Comparison of ENCODE assay signal across 9 cellular contexts in genomic region chr14:68896132-68896531, GRCh38.
DNase-seq lines count a peak whose midpoint lies in the region; ATAC-seq and TF ChIP-seq lines count a peak whose summit lies in the region.
"Had no signal": no experiment of that assay in that cellular context is flagged by ENCODE, and none has a peak within 500 bp of the region (broad histone marks: within the 10 kb centered on the region; RNA-seq: fewer than 3 reads in every experiment).

No MANE protein-coding gene starts in this region.

- no peaks in the 10 kb centered on the region for H3K9me2 ChIP-seq in DOHH2 (replicated peaks; ENCODE audit: control insufficient read depth, low read length)

- peak; percentile 73 for TF ChIP-seq CTCF in DOHH2 (IDR thresholded peaks at IDR 0.05; ENCODE audit: low read depth, low read length, poor library complexity, severe bottlenecking)
- TF ChIP-seq CTCF in NB4 (IDR thresholded peaks at IDR 0.05; ENCODE audit: low read depth, low read length): peak; percentile 25
- TF ChIP-seq CTCF in endodermal cell (conservative IDR thresholded peaks at IDR 0.05): peak; percentile 71
- peak; percentile 55 for TF ChIP-seq CTCF in osteoblast (IDR thresholded peaks at IDR 0.05; ENCODE audit: extremely low read depth, low read depth, low read length)

- no peak overlapping the region for H2AFZ ChIP-seq in osteoblast (ENCODE audit: low read length)

- H3K27me3 Mint-ChIP-seq in endodermal cell (ENCODE audit: insufficient read depth): no peaks in the 10 kb centered on the region
- H3K27me3 Mint-ChIP-seq in stimulated activated memory B cell treated with anti-CD40 and anti-IgM and Interleukin-4, amounts not matched to agents 10 μg/mL and 1 μg/mL and 100 μg/mL, for 72 hours: peaks cover 39% of the 10 kb centered on the region

- H3K36me3 Mint-ChIP-seq in endodermal cell (ENCODE audit: low read depth): peaks cover 89% of the 10 kb centered on the region
- no peaks in the 10 kb centered on the region for H3K36me3 Mint-ChIP-seq in stimulated activated memory B cell treated with anti-CD40 and anti-IgM and Interleukin-4, amounts not matched to agents 10 μg/mL and 1 μg/mL and 100 μg/mL, for 72 hours

- H3K4me3 ChIP-seq in DOHH2 (ENCODE audit: low read length): no peak overlapping the region
- H3K4me3 ChIP-seq in NB4 (ENCODE audit: low read depth, low read length): no peak overlapping the region
- no peak overlapping the region for H3K4me3 ChIP-seq in endodermal cell (ENCODE audit: low read length)
- no peak overlapping the region for H3K4me3 ChIP-seq in osteoblast (ENCODE audit: insufficient read depth, low read length)

- H3K4me1 Mint-ChIP-seq in endodermal cell: no peaks in the 10 kb centered on the region
- H3K4me1 Mint-ChIP-seq in stimulated activated memory B cell treated with anti-CD40 and anti-IgM and Interleukin-4, amounts not matched to agents 10 μg/mL and 1 μg/mL and 100 μg/mL, for 72 hours: peaks cover 15% of the 10 kb centered on the region

- H3K27ac ChIP-seq in DOHH2 (ENCODE audit: low read depth, low read length) (no peak overlapping the region), endodermal cell (ENCODE audit: low read depth, low read length) (no peak overlapping the region), osteoblast (ENCODE audit: low read depth, low read length) (peak overlapping the region; percentile 89)

- H3K27me3 ChIP-seq in DOHH2 (ENCODE audit: control insufficient read depth, low read length): peaks cover 24% of the 10 kb centered on the region
- no peaks in the 10 kb centered on the region for H3K27me3 ChIP-seq in endodermal cell (ENCODE audit: control insufficient read depth, insufficient read depth, low read length, poor library complexity, severe bottlenecking)
- no peaks in the 10 kb centered on the region for H3K27me3 ChIP-seq in osteoblast (ENCODE audit: insufficient read depth, low read length)

- no peak overlapping the region for H3K27ac Mint-ChIP-seq in endodermal cell
- H3K27ac Mint-ChIP-seq in stimulated activated memory B cell treated with anti-CD40 and anti-IgM and Interleukin-4, amounts not matched to agents 10 μg/mL and 1 μg/mL and 100 μg/mL, for 72 hours: no peak overlapping the region

- no peak overlapping the region for H3K4me3 Mint-ChIP-seq in endodermal cell
- no peak overlapping the region for H3K4me3 Mint-ChIP-seq in stimulated activated memory B cell treated with anti-CD40 and anti-IgM and Interleukin-4, amounts not matched to agents 10 μg/mL and 1 μg/mL and 100 μg/mL, for 72 hours

- no peak for TF ChIP-seq POLR2A in NB4 (IDR thresholded peaks at IDR 0.05; ENCODE audit: extremely low read depth, insufficient read length)

- WGBS in endodermal cell (ENCODE audit: insufficient coverage in 1 of 2, insufficient read length in 1 of 2), 2 experiments: 95 to 96% methylated on average over 4 to 9 of the region's 9 CpGs

- H3K9me3 ChIP-seq in DOHH2 (ENCODE audit: control insufficient read depth, insufficient read depth, low read length): no peaks in the 10 kb centered on the region
- no peaks in the 10 kb centered on the region for H3K9me3 ChIP-seq in endodermal cell (ENCODE audit: control insufficient read depth, low read length)
- H3K9me3 ChIP-seq in osteoblast (ENCODE audit: low read depth, low read length): no peaks in the 10 kb centered on the region

- ATAC-seq in stimulated activated memory B cell treated with anti-CD40 and anti-IgM and Interleukin-4, amounts not matched to agents 10 μg/mL and 1 μg/mL and 100 μg/mL, for 72 hours: no peak
- ATAC-seq in HG03139 (IDR thresholded peaks at IDR 0.05; ENCODE audit: unreplicated experiment): no peak

- H3K79me2 ChIP-seq in DOHH2 (ENCODE audit: control insufficient read depth, low read length): no peaks in the 10 kb centered on the region
- peaks cover 79% of the 10 kb centered on the region for H3K79me2 ChIP-seq in osteoblast (ENCODE audit: insufficient read depth, low read length)

- H4K20me1 ChIP-seq in DOHH2 (ENCODE audit: control insufficient read depth, insufficient read depth, low read depth, low read length): no peaks in the 10 kb centered on the region
- H4K20me1 ChIP-seq in osteoblast (ENCODE audit: insufficient read depth, low read length): peaks cover 73% of the 10 kb centered on the region

- DNase-seq in NB4 (ENCODE audit: low read depth): no peak
- DNase-seq in endodermal cell: peak; percentile 75
- DNase-seq in osteoblast (ENCODE audit: insufficient read length, low spot score, missing footprints): peak; percentile 68
- no peak for DNase-seq in AG08395 (ENCODE audit: low spot score)
- no peak for DNase-seq in NCI-H2196 treated with DMSO at 0.1 percent for 48 hours (lab: John Stamatoyannopoulos, UW; ENCODE audit: unreplicated experiment)
- DNase-seq: glutamatergic neuron had no signal

- H3K4me1 ChIP-seq in DOHH2 (ENCODE audit: control insufficient read depth, low read length) (no peaks in the 10 kb centered on the region), endodermal cell (ENCODE audit: control insufficient read depth, insufficient read depth, low read length) (no peaks in the 10 kb centered on the region), osteoblast (ENCODE audit: insufficient read depth, low read length) (peaks cover 37% of the 10 kb centered on the region)

- no peaks in the 10 kb centered on the region for H3K9me3 Mint-ChIP-seq in endodermal cell
- no peaks in the 10 kb centered on the region for H3K9me3 Mint-ChIP-seq in stimulated activated memory B cell treated with anti-CD40 and anti-IgM and Interleukin-4, amounts not matched to agents 10 μg/mL and 1 μg/mL and 100 μg/mL, for 72 hours

- H3K4me2 ChIP-seq in DOHH2 (ENCODE audit: low read length) (no peak overlapping the region), osteoblast (ENCODE audit: insufficient read depth, low read length) (no peak overlapping the region)

- H3F3A ChIP-seq in DOHH2 (ENCODE audit: control insufficient read depth, insufficient read depth): no peaks in the 10 kb centered on the region

- H3K9ac ChIP-seq in endodermal cell (ENCODE audit: extremely low read depth, low read length, poor library complexity, severe bottlenecking): no peak overlapping the region

- no peaks in the 10 kb centered on the region for H3K36me3 ChIP-seq in DOHH2 (ENCODE audit: control insufficient read depth, low read length)
- H3K36me3 ChIP-seq in endodermal cell (ENCODE audit: control insufficient read depth, insufficient read depth, low read length): peaks cover 97% of the 10 kb centered on the region
- H3K36me3 ChIP-seq in osteoblast (ENCODE audit: insufficient read depth, low read length): peaks cover 98% of the 10 kb centered on the region

Comparison
In these comparisons a context has a peak if more than half of its experiments do, and no peak if none do; other contexts are left out.
1. DNase-seq: peak in endodermal cell (single experiment) and osteoblast (single experiment); none in NB4 (single experiment), AG08395 (single experiment) and NCI-H2196 treated with DMSO at 0.1 percent for 48 hours (single experiment).
2. Peak in every context shown above with its lines, with median percentiles within 50 percentile points of each other: CTCF ChIP-seq.